Comparison of ENCODE assay signal across 15 cellular contexts in the genomic region with DNA sequence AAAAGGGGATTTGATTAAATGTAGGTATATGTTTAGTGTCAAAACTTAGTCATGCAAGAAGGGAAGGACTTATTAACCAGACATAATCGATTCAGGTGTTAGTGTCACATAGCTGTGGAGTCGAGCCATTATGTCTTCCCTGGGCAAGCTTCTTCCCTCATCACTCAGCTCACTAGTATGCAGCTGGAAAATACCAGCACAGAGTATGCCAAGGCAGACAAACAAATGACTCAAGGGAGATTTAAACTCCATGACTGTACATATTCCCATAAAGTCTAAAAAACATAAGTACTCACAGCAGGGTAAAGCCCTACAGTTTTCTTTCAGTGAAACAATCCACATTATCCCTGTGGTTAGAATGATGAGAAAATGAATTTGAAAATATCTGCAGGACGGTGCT.
DNase-seq lines count a peak whose midpoint lies in the region; ATAC-seq and TF ChIP-seq lines count a peak whose summit lies in the region.
"Had no signal": no experiment of that assay in that cellular context is flagged by ENCODE, and none has a peak within 500 bp of the region (broad histone marks: within the 10 kb centered on the region; RNA-seq: fewer than 3 reads in every experiment).

No MANE protein-coding gene starts in this region.

- H3K36me3 ChIP-seq in Panc1 (ENCODE audit: control insufficient read depth, insufficient read depth, low read length) (no peaks in the 10 kb centered on the region), osteoblast (ENCODE audit: insufficient read depth, low read length) (no peaks in the 10 kb centered on the region), right atrium auricular region (no peaks in the 10 kb centered on the region)
- H3K36me3 ChIP-seq: SJSA1 had no signal

- DNase-seq in Daoy (ENCODE audit: low read depth) (peak; percentile 62), Panc1 (ENCODE audit: low read depth, low spot score) (peak; percentile 25), epithelial cell of proximal tubule (ENCODE audit: low read depth) (peak; percentile 25), osteoblast (ENCODE audit: insufficient read length, low spot score, missing footprints) (peak; percentile 25), SKM-1 treated with dmso at 0.1 percent for 144 hours (lab: John Stamatoyannopoulos, UW; ENCODE audit: unreplicated experiment) (no peak), NCI-H524 treated with DMSO at 0.1 percent for 48 hours (lab: John Stamatoyannopoulos, UW) (no peak), right atrium auricular region (ENCODE audit: low spot score) (no peak)
- DNase-seq: activated CD4-positive, CD25-positive, alpha-beta regulatory T cell treated with anti-CD3 and anti-CD28 coated beads, Interleukin-2, amount 50 U/mL, for 72 hours; CD4-positive, CD25-positive, alpha-beta regulatory T cell; endodermal cell; NCI-H2029; stimulated activated CD4-positive, alpha-beta T cell treated with anti-CD3 and anti-CD28 coated beads, Interleukin-2, amount 100 ng/mL, for 48 hours had no signal

- peak overlapping the region; percentile 46 for H2AFZ ChIP-seq in osteoblast (ENCODE audit: low read length)

- H3K79me2 ChIP-seq in osteoblast (ENCODE audit: insufficient read depth, low read length), result no peaks in the 10 kb centered on the region

- H3K4me2 ChIP-seq in osteoblast (ENCODE audit: insufficient read depth, low read length), result peak overlapping the region; percentile 54

- TF ChIP-seq CTCF in Panc1 (IDR thresholded peaks at IDR 0.05), result no peak
- no peak for TF ChIP-seq CTCF in epithelial cell of proximal tubule (conservative IDR thresholded peaks at IDR 0.05; ENCODE audit: low read depth, low read length)
- no peak for TF ChIP-seq CTCF in osteoblast (IDR thresholded peaks at IDR 0.05; ENCODE audit: extremely low read depth, low read depth, low read length)
- TF ChIP-seq CTCF in right atrium auricular region (IDR thresholded peaks at IDR 0.05), result no peak

- H3K4me1 ChIP-seq in Panc1 (ENCODE audit: control insufficient read depth, insufficient read depth, low read length), result no peaks in the 10 kb centered on the region
- H3K4me1 ChIP-seq in osteoblast (ENCODE audit: insufficient read depth, low read length), result peaks cover 17% of the 10 kb centered on the region
- H3K4me1 ChIP-seq in right atrium auricular region, result no peaks in the 10 kb centered on the region

- H3K4me3 ChIP-seq in Panc1 (ENCODE audit: low read depth in 2 of 2, low read length in 2 of 2), result no peak overlapping the region
- H3K4me3 ChIP-seq in epithelial cell of proximal tubule (ENCODE audit: low read depth, low read length), result no peak overlapping the region
- H3K4me3 ChIP-seq in osteoblast (ENCODE audit: insufficient read depth, low read length), result no peak overlapping the region
- H3K4me3 ChIP-seq in right atrium auricular region, result no peak overlapping the region
- H3K4me3 ChIP-seq: SJSA1 had no signal

- CTCF ChIA-PET in Panc1 (lab: Charles Lee), result no interaction called here

- H3K27me3 ChIP-seq in Panc1 (ENCODE audit: control insufficient read depth, insufficient read depth, low read length), result no peaks in the 10 kb centered on the region
- no peaks in the 10 kb centered on the region for H3K27me3 ChIP-seq in osteoblast (ENCODE audit: insufficient read depth, low read length)
- no peaks in the 10 kb centered on the region for H3K27me3 ChIP-seq in right atrium auricular region
- H3K27me3 ChIP-seq: SJSA1 had no signal

- H3K27ac ChIP-seq in Panc1 (ENCODE audit: low read length) (no peak overlapping the region), osteoblast (ENCODE audit: low read depth, low read length) (peak overlapping the region; percentile 72), right atrium auricular region (no peak overlapping the region)
- H3K27ac ChIP-seq: SJSA1 had no signal

- intact Hi-C loops in Panc1 (cut with micrococcal nuclease; ENCODE audit: unreplicated experiment), result no loop called here

- POLR2A ChIA-PET in Panc1 (lab: Charles Lee), result no interaction called here

- ATAC-seq in Panc1 (peak; percentile 58; the same call in 1 of the 2 replicates), HG02642 (IDR thresholded peaks at IDR 0.05; ENCODE audit: poor library complexity, unreplicated experiment) (no peak)
- ATAC-seq: stimulated activated effector memory CD8-positive, alpha-beta T cell treated with anti-CD3 and anti-CD28 coated beads, Interleukin-12 subunit alpha, Interleukin-12 subunit beta, amount 100 ng/mL, for 72 hours had no signal

- H3K9me3 ChIP-seq in Panc1 (ENCODE audit: control insufficient read depth, insufficient read depth, low read depth, low read length) (no peaks in the 10 kb centered on the region), osteoblast (ENCODE audit: low read depth, low read length) (no peaks in the 10 kb centered on the region), right atrium auricular region (no peaks in the 10 kb centered on the region)
- H3K9me3 ChIP-seq: SJSA1 had no signal

- BruUV-seq in Panc1 (replicated peaks; lab: Mats Ljungman, UMichigan), result no TSS peak

- H4K20me1 ChIP-seq in osteoblast (ENCODE audit: insufficient read depth, low read length), result no peaks in the 10 kb centered on the region

- in situ Hi-C loops in Panc1 (cut with HindIII; ENCODE audit: low pct_unique_long_range_greater_than_20kb, low sequenced_read_pairs), result no loop called here

Comparison
In these comparisons a context has a peak if more than half of its experiments do, and no peak if none do; other contexts are left out.
1. DNase-seq: peak in Daoy (single experiment), Panc1 (single experiment), epithelial cell of proximal tubule (single experiment) and osteoblast (single experiment); none in SKM-1 treated with dmso at 0.1 percent for 144 hours (single experiment), NCI-H524 treated with DMSO at 0.1 percent for 48 hours (single experiment) and right atrium auricular region (single experiment).